ENCODE assay signal across 16 cellular contexts in genomic region chr13:39663508-39663907, GRCh38. TPM values are rescaled to one million over a fixed set of nuclear protein-coding genes. Genes with fewer than 3 reads are reported as not detected.
DNase-seq lines count a peak whose midpoint lies in the region; ATAC-seq and TF ChIP-seq lines count a peak whose summit lies in the region.
"Had no signal": no experiment of that assay in that cellular context is flagged by ENCODE, and none has a peak within 500 bp of the region (broad histone marks: within the 10 kb centered on the region; RNA-seq: fewer than 3 reads in every experiment).

No MANE protein-coding gene starts in this region.

- no peak overlapping the region for H3K27ac Mint-ChIP-seq in stimulated activated naive CD8-positive, alpha-beta T cell treated with anti-CD3 and anti-CD28 coated beads, Interleukin-15, amount 100 ng/mL, for 72 hours
- H3K27ac Mint-ChIP-seq in WTC11: no peak overlapping the region
- H3K27ac Mint-ChIP-seq: CD14-positive monocyte; CD4-positive, alpha-beta memory T cell; CD8-positive, alpha-beta memory T cell had no signal

- no peaks in the 10 kb centered on the region for H3K27me3 Mint-ChIP-seq in stimulated activated naive CD8-positive, alpha-beta T cell treated with anti-CD3 and anti-CD28 coated beads, Interleukin-15, amount 100 ng/mL, for 72 hours
- no peaks in the 10 kb centered on the region for H3K27me3 Mint-ChIP-seq in WTC11 (ENCODE audit: low read depth)
- H3K27me3 Mint-ChIP-seq: CD4-positive, alpha-beta memory T cell; CD4-positive, CD25-positive, alpha-beta regulatory T cell; CD8-positive, alpha-beta memory T cell had no signal

- peak; percentile 18 for ATAC-seq in stimulated activated naive CD8-positive, alpha-beta T cell treated with anti-CD3 and anti-CD28 coated beads, Interleukin-15, amount 100 ng/mL, for 72 hours
- ATAC-seq in stimulated activated naive CD8-positive, alpha-beta T cell treated with anti-CD3 and anti-CD28 coated beads, Interleukin-15, Interleukin-2, amounts not matched to agents 100 U/mL and 50 U/mL, for 24 hours: no peak
- ATAC-seq in WTC11 (no peak), GM18909 (IDR thresholded peaks at IDR 0.05; ENCODE audit: poor library complexity, unreplicated experiment) (no peak)

- POLR2A ChIA-PET in WTC11 (lab: Charles Lee): no interaction called here

- CTCF ChIA-PET in WTC11 (lab: Charles Lee): no interaction called here

- TF ChIP-seq CTCF in WTC11 (IDR thresholded peaks at IDR 0.05): no peak

- H3K4me1 Mint-ChIP-seq in stimulated activated naive CD8-positive, alpha-beta T cell treated with anti-CD3 and anti-CD28 coated beads, Interleukin-15, amount 100 ng/mL, for 72 hours: peaks cover 3% of the 10 kb centered on the region
- H3K4me1 Mint-ChIP-seq in WTC11: no peaks in the 10 kb centered on the region

- no peaks in the 10 kb centered on the region for H3K9me3 Mint-ChIP-seq in stimulated activated naive CD8-positive, alpha-beta T cell treated with anti-CD3 and anti-CD28 coated beads, Interleukin-15, amount 100 ng/mL, for 72 hours
- H3K9me3 Mint-ChIP-seq in WTC11: no peaks in the 10 kb centered on the region
- H3K9me3 Mint-ChIP-seq: CD14-positive monocyte; CD4-positive, alpha-beta memory T cell; CD4-positive, CD25-positive, alpha-beta regulatory T cell; CD8-positive, alpha-beta memory T cell had no signal

- no peak for DNase-seq in stimulated activated naive CD8-positive, alpha-beta T cell treated with anti-CD3 and anti-CD28 coated beads, Interleukin-15, amount 100 ng/mL, for 72 hours
- no peak for DNase-seq in stimulated activated naive CD8-positive, alpha-beta T cell treated with anti-CD3 and anti-CD28 coated beads, Interleukin-15, Interleukin-2, amounts not matched to agents 100 U/mL and 50 U/mL, for 24 hours
- DNase-seq in WTC11 (ENCODE audit: low spot score) (no peak), NOMO-1 treated with dmso at 0.1 percent for 144 hours (lab: John Stamatoyannopoulos, UW; ENCODE audit: unreplicated experiment) (no peak)
- DNase-seq: 8988T; ACHN; BE2C; C1 segment of cervical spinal cord; CD4-positive, alpha-beta memory T cell; CD4-positive, CD25-positive, alpha-beta regulatory T cell; CD8-positive, alpha-beta memory T cell; COR-L47; DMS79 treated with DMSO at 0.1 percent for 48 hours; GF-D8 had no signal

- H3K36me3 Mint-ChIP-seq in WTC11: peaks cover 2% of the 10 kb centered on the region; the same call in 1 of the 2 replicates

- no peak overlapping the region for H3K4me3 Mint-ChIP-seq in stimulated activated naive CD8-positive, alpha-beta T cell treated with anti-CD3 and anti-CD28 coated beads, Interleukin-15, amount 100 ng/mL, for 72 hours
- no peak overlapping the region for H3K4me3 Mint-ChIP-seq in WTC11
- H3K4me3 Mint-ChIP-seq: CD14-positive monocyte; CD4-positive, alpha-beta memory T cell; CD4-positive, CD25-positive, alpha-beta regulatory T cell; CD8-positive, alpha-beta memory T cell had no signal

TF ChIP-seq in WTC11, 78 proteins besides CTCF, POLR2A, EP300 and RAD21:
- TF ChIP-seq RORB (CRISPR knock-in tag; IDR thresholded peaks at IDR 0.05) (no peak), ZNF121 (CRISPR knock-in tag; IDR thresholded peaks at IDR 0.05) (peak; percentile 73; the same call in 1 of the 2 replicates), ZNF263 (CRISPR knock-in tag; IDR thresholded peaks at IDR 0.05; ENCODE audit: low read depth) (no peak), ZNF416 (CRISPR knock-in tag; IDR thresholded peaks at IDR 0.05) (no peak), EMX1 (CRISPR knock-in tag; IDR thresholded peaks at IDR 0.05) (no peak), ETV6 (CRISPR knock-in tag; IDR thresholded peaks at IDR 0.05) (no peak), TCF7 (CRISPR knock-in tag; IDR thresholded peaks at IDR 0.05; ENCODE audit: low read depth) (no peak)
TF ChIP-seq in WTC11: peak in this region for 1.

RNA-seq across cellular contexts. Expression of gene COG6, which starts 8.0 kb away (rescaled TPM):
- total RNA-seq in WTC11 (2021): 23.0 to 30.0 TPM (median 26.5 TPM) in 3 replicates
